In genomic region chr6:137001977-137002302, GRCh38 we compare ENCODE assay signal across 11 cellular contexts. TPM values are rescaled to one million over a fixed set of nuclear protein-coding genes. Genes with fewer than 3 reads are reported as not detected.
DNase-seq lines count a peak whose midpoint lies in the region; ATAC-seq and TF ChIP-seq lines count a peak whose summit lies in the region.
"Had no signal": no experiment of that assay in that cellular context is flagged by ENCODE, and none has a peak within 500 bp of the region (broad histone marks: within the 10 kb centered on the region; RNA-seq: fewer than 3 reads in every experiment).

No MANE protein-coding gene starts in this region.

- H3K14ac ChIP-seq in H9 (ENCODE audit: insufficient read depth, low read length) = no peak overlapping the region; the same call in 1 of the 2 replicates

- H3K23ac ChIP-seq in H9 (ENCODE audit: insufficient read length, low read depth, low read length) = no peak overlapping the region

- no peak overlapping the region for H3K56ac ChIP-seq in H9 (ENCODE audit: insufficient read length, low read depth, low read length)

- H3K27me3 ChIP-seq in H9 (ENCODE audit: insufficient read depth, low read length) (no peaks in the 10 kb centered on the region), colonic mucosa (no peaks in the 10 kb centered on the region), iPS-20b (ENCODE audit: insufficient read depth, low read length) (peaks cover 12% of the 10 kb centered on the region)
- H3K27me3 ChIP-seq in CD4-positive, alpha-beta memory T cell (ENCODE audit: insufficient read depth, low read length) = no peaks in the 10 kb centered on the region
- H3K27me3 ChIP-seq: BE2C had no signal

- H4K5ac ChIP-seq in H9 (ENCODE audit: insufficient read length, low read depth, low read length) = no peak overlapping the region

- ATAC-seq in left ventricle myocardium superior (no peak), SK-N-SH treated with all-trans-retinoic acid at 6 μM for 48 hours (no peak)
- ATAC-seq: CD8-positive, alpha-beta T cell had no signal

- no peaks in the 10 kb centered on the region for H3K79me2 ChIP-seq in H9 (ENCODE audit: insufficient read depth, low read length)

- intact Hi-C loops in colonic mucosa (cut with DNase I) = no loop called here
- intact Hi-C loops in left ventricle myocardium superior (cut with micrococcal nuclease) = no loop called here
- intact Hi-C loops in CD4-positive, alpha-beta memory T cell (cut with micrococcal nuclease) = no loop called here

- peak overlapping the region in 1 of 3 experiments; percentile 93; a peak in 2 of 7 replicates for H3K27ac Mint-ChIP-seq in H9
- H3K27ac Mint-ChIP-seq in CD4-positive, alpha-beta memory T cell = no peak overlapping the region
- H3K27ac Mint-ChIP-seq: CD8-positive, alpha-beta T cell had no signal

- H3K9me3 Mint-ChIP-seq in H9 = no peaks in the 10 kb centered on the region
- peaks cover 0 to 1% (median 0%) of the 10 kb centered on the region in 8 donors for H3K9me3 Mint-ChIP-seq in CD4-positive, alpha-beta memory T cell
- H3K9me3 Mint-ChIP-seq: CD8-positive, alpha-beta T cell had no signal

- no peak overlapping the region for H3K27ac ChIP-seq in H9 (ENCODE audit: insufficient read length, low read depth, low read length)
- peak overlapping the region; percentile 54 for H3K27ac ChIP-seq in colonic mucosa
- H3K27ac ChIP-seq in iPS-20b (ENCODE audit: low read length) = no peak overlapping the region
- no peak overlapping the region for H3K27ac ChIP-seq in CD4-positive, alpha-beta memory T cell (ENCODE audit: low read depth, low read length)

- no peak overlapping the region for H3K18ac ChIP-seq in H9 (ENCODE audit: insufficient read length, low read depth, low read length)

- H3K4me2 ChIP-seq in H9 (ENCODE audit: insufficient read depth, insufficient read length, low read length) = peak overlapping the region; percentile 85

- H4K20me1 ChIP-seq in H9 (ENCODE audit: control insufficient read depth, insufficient read depth, insufficient read length) = no peaks in the 10 kb centered on the region

- CTCF ChIA-PET in CD4-positive, alpha-beta memory T cell (lab: Charles Lee; ENCODE audit: partially characterized antibody) = no interaction called here

- H2BK5ac ChIP-seq in H9 (ENCODE audit: insufficient read length, low read length) = no peak overlapping the region

- H4K8ac ChIP-seq in H9 (replicated peaks; ENCODE audit: insufficient read length, low read depth, low read length) = no peak overlapping the region

- DNase-seq in H9 = no peak
- DNase-seq in colonic mucosa = no peak
- DNase-seq in left ventricle myocardium superior = no peak
- DNase-seq in CD4-positive, alpha-beta memory T cell = no peak
- DNase-seq in stimulated activated CD4-positive, alpha-beta T cell treated with anti-CD3 and anti-CD28 coated beads, Interleukin-2, amount 100 ng/mL, for 24 hours = no peak
- DNase-seq: BE2C; CD8-positive, alpha-beta T cell; KBM-7; NCI-H526 treated with DMSO at 0.1 percent for 48 hours had no signal

- H3K79me1 ChIP-seq in H9 (ENCODE audit: insufficient read depth, low read depth, low read length, poor library complexity, severe bottlenecking) = no peaks in the 10 kb centered on the region

- no CpG with 5 or more reads among the region's 7 CpGs for WGBS in H9 (ENCODE audit: extremely low coverage, insufficient read length, low lambda C conversion rate)

- no peak overlapping the region for H2BK15ac ChIP-seq in H9 (ENCODE audit: low read depth, low read length)

- no peak overlapping the region for H2BK120ac ChIP-seq in H9 (ENCODE audit: low read depth, low read length, poor library complexity, severe bottlenecking)

- H3K4me3 ChIP-seq in colonic mucosa (no peak overlapping the region), iPS-20b (ENCODE audit: low read length) (peak overlapping the region; percentile 51; the same call in 1 of the 2 replicates)
- no peak overlapping the region for H3K4me3 ChIP-seq in CD4-positive, alpha-beta memory T cell (ENCODE audit: low read length in 2 of 2)

- H3K36me3 ChIP-seq in colonic mucosa (no peaks in the 10 kb centered on the region), iPS-20b (ENCODE audit: insufficient read depth, low read depth, low read length) (no peaks in the 10 kb centered on the region)
- H3K36me3 ChIP-seq in CD4-positive, alpha-beta memory T cell (ENCODE audit: insufficient read depth, low read length) = no peaks in the 10 kb centered on the region
- H3K36me3 ChIP-seq: BE2C had no signal

- peaks cover 14% of the 10 kb centered on the region for H3K27me3 Mint-ChIP-seq in H9 (ENCODE audit: low read depth)
- H3K27me3 Mint-ChIP-seq in CD4-positive, alpha-beta memory T cell = peaks cover 13 to 19% of the 10 kb centered on the region in 2 donors

- no peak overlapping the region for H3T11ph ChIP-seq in H9 (ENCODE audit: low read length)

- no peaks in the 10 kb centered on the region for H3K36me3 Mint-ChIP-seq in H9 (ENCODE audit: insufficient read depth in 1 of 3, low read depth in 3 of 3)
- no peaks in the 10 kb centered on the region for H3K36me3 Mint-ChIP-seq in CD4-positive, alpha-beta memory T cell
- H3K36me3 Mint-ChIP-seq: CD8-positive, alpha-beta T cell had no signal

- peaks cover 19 to 20% of the 10 kb centered on the region in 2 experiments for H3K4me1 Mint-ChIP-seq in H9
- peaks cover 0 to 4% (median 0%) of the 10 kb centered on the region in 4 donors for H3K4me1 Mint-ChIP-seq in CD4-positive, alpha-beta memory T cell

- no peak overlapping the region for H3K9ac ChIP-seq in H9 (ENCODE audit: extremely low read depth, insufficient read length, low read length)
- H3K9ac ChIP-seq in colonic mucosa (ENCODE audit: low read depth in 2 of 2, low read length in 2 of 2) = no peak overlapping the region
- H3K9ac ChIP-seq in iPS-20b (ENCODE audit: low read depth, low read length) = no peak overlapping the region

- H3K9me3 ChIP-seq in H9 (ENCODE audit: control insufficient read depth, low read depth, low read length) (no peaks in the 10 kb centered on the region), colonic mucosa (no peaks in the 10 kb centered on the region), iPS-20b (ENCODE audit: insufficient read depth, low read depth, low read length) (no peaks in the 10 kb centered on the region)
- no peaks in the 10 kb centered on the region for H3K9me3 ChIP-seq in CD4-positive, alpha-beta memory T cell (ENCODE audit: control insufficient read depth in 1 of 2, low read length in 2 of 2)
- H3K9me3 ChIP-seq: BE2C had no signal

- H2AFZ ChIP-seq in H9 (ENCODE audit: low read length) = no peak overlapping the region

- no peak overlapping the region for H4K91ac ChIP-seq in H9 (ENCODE audit: insufficient read length, low read depth, low read length)

- POLR2A ChIA-PET in CD4-positive, alpha-beta memory T cell (lab: Charles Lee; ENCODE audit: partially characterized antibody) = no interaction called here

- H3K23me2 ChIP-seq in H9 (ENCODE audit: insufficient read length, low read depth, low read length, poor library complexity, severe bottlenecking) = peaks cover 6% of the 10 kb centered on the region

- H2BK12ac ChIP-seq in H9 (ENCODE audit: insufficient read length, low read depth, low read length) = no peak overlapping the region

- H3K4me1 ChIP-seq in H9 (ENCODE audit: insufficient read depth, low read length) (peaks cover 3% of the 10 kb centered on the region; the same call in 1 of the 2 replicates), colonic mucosa (peaks cover 6% of the 10 kb centered on the region), iPS-20b (ENCODE audit: insufficient read depth, low read length) (peaks cover 16% of the 10 kb centered on the region; the same call in 1 of the 2 replicates)
- H3K4me1 ChIP-seq in CD4-positive, alpha-beta memory T cell (ENCODE audit: insufficient read depth, low read length) = no peaks in the 10 kb centered on the region

- H2AK5ac ChIP-seq in H9 (ENCODE audit: insufficient read length, low read length) = no peak overlapping the region

- peak overlapping the region; percentile 43 to 78 for H3K4me3 Mint-ChIP-seq in H9
- no peak overlapping the region for H3K4me3 Mint-ChIP-seq in CD4-positive, alpha-beta memory T cell
- H3K4me3 Mint-ChIP-seq: CD8-positive, alpha-beta T cell had no signal

- TF ChIP-seq CTCF in H9 (conservative IDR thresholded peaks at IDR 0.05) (no peak), colonic mucosa (IDR thresholded peaks at IDR 0.05) (no peak)

- no peak overlapping the region for H2BK20ac ChIP-seq in H9 (ENCODE audit: low read depth, low read length, poor library complexity, severe bottlenecking)

- H3K4ac ChIP-seq in H9 (ENCODE audit: low read depth, low read length) = no peak overlapping the region

TF ChIP-seq in SK-N-SH treated with all-trans-retinoic acid at 6 μM for 48 hours, 23 proteins besides CTCF, POLR2A, EP300 and RAD21 (continues in another document):
- no peak for TF ChIP-seq CSRNP3 (CRISPR knock-in tag; IDR thresholded peaks at IDR 0.05)
- TF ChIP-seq, protein P1, sequence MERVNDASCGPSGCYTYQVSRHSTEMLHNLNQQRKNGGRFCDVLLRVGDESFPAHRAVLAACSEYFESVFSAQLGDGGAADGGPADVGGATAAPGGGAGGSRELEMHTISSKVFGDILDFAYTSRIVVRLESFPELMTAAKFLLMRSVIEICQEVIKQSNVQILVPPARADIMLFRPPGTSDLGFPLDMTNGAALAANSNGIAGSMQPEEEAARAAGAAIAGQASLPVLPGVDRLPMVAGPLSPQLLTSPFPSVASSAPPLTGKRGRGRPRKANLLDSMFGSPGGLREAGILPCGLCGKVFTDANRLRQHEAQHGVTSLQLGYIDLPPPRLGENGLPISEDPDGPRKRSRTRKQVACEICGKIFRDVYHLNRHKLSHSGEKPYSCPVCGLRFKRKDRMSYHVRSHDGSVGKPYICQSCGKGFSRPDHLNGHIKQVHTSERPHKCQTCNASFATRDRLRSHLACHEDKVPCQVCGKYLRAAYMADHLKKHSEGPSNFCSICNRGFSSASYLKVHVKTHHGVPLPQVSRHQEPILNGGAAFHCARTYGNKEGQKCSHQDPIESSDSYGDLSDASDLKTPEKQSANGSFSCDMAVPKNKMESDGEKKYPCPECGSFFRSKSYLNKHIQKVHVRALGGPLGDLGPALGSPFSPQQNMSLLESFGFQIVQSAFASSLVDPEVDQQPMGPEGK (CRISPR knock-in tag; IDR thresholded peaks at IDR 0.05; ENCODE audit: borderline replicate concordance) = no peak
- no peak for TF ChIP-seq ARNTL (CRISPR knock-in tag; IDR thresholded peaks at IDR 0.05; ENCODE audit: borderline replicate concordance, low read depth)

RNA-seq across cellular contexts. Expression of gene IL20RA, which starts 42.8 kb away (rescaled TPM):
- 0.55 and 0.74 TPM in 2 replicates for total RNA-seq in H9 (2021)
- total RNA-seq in colonic mucosa = 10 to 100 TPM; 12.2 to 12.8 TPM
- total RNA-seq in left ventricle myocardium superior = 7.2 TPM
- not detected for total RNA-seq in CD4-positive, alpha-beta memory T cell
- not detected for polyA plus RNA-seq in CD4-positive, alpha-beta memory T cell
- total RNA-seq: CD8-positive, alpha-beta T cell had no signal

Comparison
In these comparisons a context has a peak if more than half of its experiments do, and no peak if none do; other contexts are left out.
1. H3K4me3 Mint-ChIP-seq: peak in H9 (2 of 2); none in CD4-positive, alpha-beta memory T cell (0 of 8).